8 cellular contexts compared by ENCODE assay signal in the genomic region with DNA sequence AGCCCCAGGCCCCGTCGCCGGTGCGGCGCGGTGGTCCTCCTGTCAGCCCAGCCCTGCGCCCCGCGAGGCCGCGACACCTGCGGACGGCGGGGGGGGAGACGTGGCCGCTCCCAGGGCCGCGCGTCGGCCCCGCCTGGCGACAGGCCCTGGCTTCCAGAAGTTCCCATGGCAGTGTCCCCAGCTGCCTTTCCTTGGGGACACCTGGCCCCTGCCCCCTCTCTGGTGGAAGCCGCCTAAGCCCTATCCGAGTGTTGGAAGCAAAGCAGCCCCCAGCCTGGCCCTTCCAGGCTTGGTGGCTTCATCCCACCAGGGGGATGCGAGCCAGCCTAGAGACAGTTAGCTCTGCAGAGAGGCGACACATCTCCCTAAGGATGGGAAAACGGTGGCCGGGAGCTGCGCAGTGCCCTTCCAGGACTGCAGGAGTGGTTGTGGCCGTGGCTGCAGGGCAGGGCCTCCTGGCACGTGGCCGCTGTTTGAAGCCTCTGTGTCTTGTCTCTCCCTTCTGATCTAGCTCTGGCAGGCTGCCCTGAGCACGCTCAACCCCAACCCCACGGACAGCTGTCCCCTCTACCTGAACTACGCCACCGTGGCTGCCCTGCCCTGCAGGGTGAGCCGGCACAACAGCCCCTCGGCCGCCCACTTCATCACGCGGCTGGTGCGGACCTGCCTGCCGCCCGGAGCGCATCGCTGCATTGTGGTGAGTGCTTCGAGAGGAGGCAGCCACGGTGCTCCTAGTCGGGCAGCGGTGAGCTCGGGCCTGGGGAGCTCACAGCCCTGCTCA. TPM values are rescaled to one million over a fixed set of nuclear protein-coding genes. Genes with fewer than 3 reads are reported as not detected.
DNase-seq lines count a peak whose midpoint lies in the region; ATAC-seq and TF ChIP-seq lines count a peak whose summit lies in the region.

No MANE protein-coding gene starts in this region.

- TF ChIP-seq CTCF in HL-60 (IDR thresholded peaks at IDR 0.05; ENCODE audit: insufficient read depth, low read length) (no peak), hepatocyte (IDR thresholded peaks at IDR 0.05; ENCODE audit: poor library complexity) (no peak), spleen (IDR thresholded peaks at IDR 0.05 in 8 of 11, conservative IDR thresholded peaks at IDR 0.05 in 3 of 11) (peak in 1 of 11 experiments; percentile 9)

- peak overlapping the region; percentile 24 for H3K4me3 ChIP-seq in HL-60 (replicated peaks; ENCODE audit: insufficient read depth, low read length)
- no peak overlapping the region for H3K4me3 ChIP-seq in hepatocyte
- H3K4me3 ChIP-seq in spleen = peak overlapping the region; percentile 31 to 73 (median 42)

- H3K9me3 Mint-ChIP-seq in activated naive CD4-positive, alpha-beta T cell treated with anti-CD3 and anti-CD28 coated beads, Interleukin-2, amount 50 U/mL, for 72 hours = no peaks in the 10 kb centered on the region

- no peaks in the 10 kb centered on the region for H3K36me3 Mint-ChIP-seq in activated naive CD4-positive, alpha-beta T cell treated with anti-CD3 and anti-CD28 coated beads, Interleukin-2, amount 50 U/mL, for 72 hours

- TF ChIP-seq POLR2A in spleen (IDR thresholded peaks at IDR 0.05) = no peak

- peak overlapping the region; percentile 80 to 90 for H3K27ac Mint-ChIP-seq in activated naive CD4-positive, alpha-beta T cell treated with anti-CD3 and anti-CD28 coated beads, Interleukin-2, amount 50 U/mL, for 72 hours

- DNase-seq in activated effector memory CD4-positive, alpha-beta T cell treated with Interleukin-2 at 50 U/mL for 16 hours = peak; percentile 13
- DNase-seq in activated effector memory CD4-positive, alpha-beta T cell treated with anti-CD3 and anti-CD28 coated beads, Interleukin-2, amount 50 U/mL, for 16 hours = no peak
- DNase-seq in HL-60 (ENCODE audit: low read depth in 1 of 2, low spot score in 1 of 2) = peak in 1 of 2 experiments; percentile 17
- DNase-seq in activated naive CD4-positive, alpha-beta T cell treated with anti-CD3 and anti-CD28 coated beads, Interleukin-2, amount 50 U/mL, for 72 hours (ENCODE audit: low spot score in 2 of 2) = peak; percentile 24 to 54
- no peak for DNase-seq in hepatocyte (ENCODE audit: low spot score)
- DNase-seq in spleen = peak; percentile 90
- no peak for DNase-seq in midbrain (lab: John Stamatoyannopoulos, UW)
- DNase-seq in iPS-NIHi11 (ENCODE audit: low spot score) = no peak

- H3K36me3 ChIP-seq in hepatocyte (replicated peaks; ENCODE audit: insufficient read depth, low read depth) = no peaks in the 10 kb centered on the region
- H3K36me3 ChIP-seq in spleen = peaks cover 0 to 39% (median 24%) of the 10 kb centered on the region in 6 donors

- WGBS in hepatocyte (ENCODE audit: low lambda C conversion rate, missing lambda C conversion rate) = 67% methylated on average over 40 of the region's 51 CpGs
- WGBS in spleen, 5 donors = 46 to 87% (median 56%) methylated on average over 19 to 51 of the region's 51 CpGs

- ATAC-seq in activated naive CD4-positive, alpha-beta T cell treated with anti-CD3 and anti-CD28 coated beads, Interleukin-2, amount 50 U/mL, for 72 hours = peak in 1 of 2 donors; percentile 27

- H3K27ac ChIP-seq in HL-60 (replicated peaks) (no peak overlapping the region), hepatocyte (peak overlapping the region; percentile 27), spleen (peak overlapping the region; percentile 35 to 98 (median 81))

- H2AFZ ChIP-seq in hepatocyte = no peak overlapping the region

- H3K9me2 ChIP-seq in hepatocyte (replicated peaks; ENCODE audit: insufficient read depth) = no peaks in the 10 kb centered on the region

- no peaks in the 10 kb centered on the region for H4K20me1 ChIP-seq in hepatocyte (ENCODE audit: insufficient read depth, poor library complexity, severe bottlenecking)

- H3K4me1 ChIP-seq in hepatocyte (ENCODE audit: insufficient read depth) (peaks cover 34% of the 10 kb centered on the region), spleen (peaks cover 7 to 55% (median 38%) of the 10 kb centered on the region in 6 donors)

- H3K27me3 ChIP-seq in HL-60 (ENCODE audit: insufficient read depth, poor library complexity, severe bottlenecking) (no peaks in the 10 kb centered on the region), hepatocyte (no peaks in the 10 kb centered on the region), spleen (replicated peaks in 1 of 7) (no peaks in the 10 kb centered on the region)

- intact Hi-C loops in spleen (cut with DNase I; ENCODE audit: low total_unique reads) = no loop called here

- no peaks in the 10 kb centered on the region for H3K79me2 ChIP-seq in hepatocyte

- H3K4me2 ChIP-seq in hepatocyte = peak overlapping the region; percentile 81

- H3K9me3 ChIP-seq in hepatocyte (ENCODE audit: low read depth) (no peaks in the 10 kb centered on the region), spleen (no peaks in the 10 kb centered on the region)

RNA-seq across cellular contexts. Expression of a gene that starts 0.8 kb away (rescaled TPM):
- 10 to 100 TPM; 12.8 to 21.6 TPM for total RNA-seq in activated naive CD4-positive, alpha-beta T cell treated with anti-CD3 and anti-CD28 coated beads, Interleukin-2, amount 50 U/mL, for 72 hours
- total RNA-seq in hepatocyte (15.2 and 15.4 TPM in 2 replicates), spleen (10 to 100 TPM; 31.7 to 61.7 (median 56.4) TPM)
- polyA plus RNA-seq in hepatocyte (42.3 and 46.0 TPM in 2 replicates), spleen (10 to 100 TPM; 19.3 to 56.7 (median 50.6) TPM)

RNA-seq across cellular contexts. Expression of a gene that starts 42.3 kb away (rescaled TPM):
- 100 to 1,000 TPM; 130 to 135 TPM for total RNA-seq in activated naive CD4-positive, alpha-beta T cell treated with anti-CD3 and anti-CD28 coated beads, Interleukin-2, amount 50 U/mL, for 72 hours
- total RNA-seq in hepatocyte (23.2 and 28.5 TPM in 2 replicates), spleen (100 to 1,000 TPM in 1 of 7 donors, 10 to 100 TPM in 6; 62.6 to 105 (median 83.6) TPM)
- polyA plus RNA-seq in hepatocyte (39.9 and 41.8 TPM in 2 replicates), spleen (10 to 100 TPM; 34.4 to 47.3 (median 43.5) TPM)

Comparison
In these comparisons a context has a peak if more than half of its experiments do, and no peak if none do; other contexts are left out.
1. DNase-seq: peak in activated effector memory CD4-positive, alpha-beta T cell treated with Interleukin-2 at 50 U/mL for 16 hours (single experiment), activated naive CD4-positive, alpha-beta T cell treated with anti-CD3 and anti-CD28 coated beads, Interleukin-2, amount 50 U/mL, for 72 hours (2 of 2) and spleen (single experiment); none in activated effector memory CD4-positive, alpha-beta T cell treated with anti-CD3 and anti-CD28 coated beads, Interleukin-2, amount 50 U/mL, for 16 hours (single experiment), hepatocyte (single experiment), midbrain (single experiment) and iPS-NIHi11 (single experiment).